In genomic region chr18:75178376-75178775, GRCh38 we compare ENCODE assay signal across 19 cellular contexts.
"Had no signal": no experiment of that assay in that cellular context is flagged by ENCODE, and none has a peak within 500 bp of the region (broad histone marks: within the 10 kb centered on the region; RNA-seq: fewer than 3 reads in every experiment).

No MANE protein-coding gene starts in this region.

- ATAC-seq: effector memory CD8-positive, alpha-beta T cell; foreskin keratinocyte; gastroesophageal sphincter; heart right ventricle; left cardiac atrium; left lung; left ventricle myocardium superior; lower lobe of right lung; mucosa of descending colon; naive thymus-derived CD8-positive, alpha-beta T cell had no signal

- H3K9me3 Mint-ChIP-seq: dendritic cell treated with granulocyte-macrophage colony-stimulating factor and Interleukin-4, amounts not matched to agents 40 ng/mL and 50 ng/mL, for 4 days; effector memory CD8-positive, alpha-beta T cell had no signal

- H3K27ac Mint-ChIP-seq: dendritic cell treated with granulocyte-macrophage colony-stimulating factor and Interleukin-4, amounts not matched to agents 40 ng/mL and 50 ng/mL, for 4 days; effector memory CD8-positive, alpha-beta T cell; mesothelial cell of epicardium; naive B cell had no signal

- H3K36me3 ChIP-seq: colonic mucosa, esophagus muscularis mucosa, gastroesophageal sphincter, heart right ventricle, left lung, lower lobe of right lung had no signal

- H3K4me1 ChIP-seq: colonic mucosa, esophagus muscularis mucosa, gastroesophageal sphincter, left lung, lower lobe of right lung had no signal

- DNase-seq: colonic mucosa; cortex of kidney; effector CD8-positive, alpha-beta T cell; effector memory CD8-positive, alpha-beta T cell; foreskin keratinocyte; heart right ventricle; hippocampal formation; left cardiac atrium; left lung; left ventricle myocardium superior; lower lobe of right lung; mesenchymal stem cell; mucosa of descending colon; naive B cell; naive thymus-derived CD8-positive, alpha-beta T cell had no signal

- H3K4me3 Mint-ChIP-seq: dendritic cell treated with granulocyte-macrophage colony-stimulating factor and Interleukin-4, amounts not matched to agents 40 ng/mL and 50 ng/mL, for 4 days; effector memory CD8-positive, alpha-beta T cell; mesothelial cell of epicardium; naive thymus-derived CD8-positive, alpha-beta T cell had no signal

- H3K4me1 Mint-ChIP-seq: mesothelial cell of epicardium had no signal

- H3K27ac ChIP-seq: colonic mucosa, esophagus muscularis mucosa, foreskin keratinocyte, gastroesophageal sphincter, heart right ventricle, left lung, lower lobe of right lung had no signal

- H3K9me3 ChIP-seq: colonic mucosa, esophagus muscularis mucosa, gastroesophageal sphincter, left lung, lower lobe of right lung, mucosa of descending colon had no signal

- H3K4me3 ChIP-seq: colonic mucosa, esophagus muscularis mucosa, gastroesophageal sphincter, heart right ventricle, left lung, lower lobe of right lung, mucosa of descending colon had no signal

- H3K27me3 ChIP-seq: colonic mucosa, esophagus muscularis mucosa, foreskin keratinocyte, gastroesophageal sphincter, heart right ventricle, left lung had no signal

- H3K36me3 Mint-ChIP-seq: naive B cell; naive thymus-derived CD8-positive, alpha-beta T cell had no signal
